In the genomic region with DNA sequence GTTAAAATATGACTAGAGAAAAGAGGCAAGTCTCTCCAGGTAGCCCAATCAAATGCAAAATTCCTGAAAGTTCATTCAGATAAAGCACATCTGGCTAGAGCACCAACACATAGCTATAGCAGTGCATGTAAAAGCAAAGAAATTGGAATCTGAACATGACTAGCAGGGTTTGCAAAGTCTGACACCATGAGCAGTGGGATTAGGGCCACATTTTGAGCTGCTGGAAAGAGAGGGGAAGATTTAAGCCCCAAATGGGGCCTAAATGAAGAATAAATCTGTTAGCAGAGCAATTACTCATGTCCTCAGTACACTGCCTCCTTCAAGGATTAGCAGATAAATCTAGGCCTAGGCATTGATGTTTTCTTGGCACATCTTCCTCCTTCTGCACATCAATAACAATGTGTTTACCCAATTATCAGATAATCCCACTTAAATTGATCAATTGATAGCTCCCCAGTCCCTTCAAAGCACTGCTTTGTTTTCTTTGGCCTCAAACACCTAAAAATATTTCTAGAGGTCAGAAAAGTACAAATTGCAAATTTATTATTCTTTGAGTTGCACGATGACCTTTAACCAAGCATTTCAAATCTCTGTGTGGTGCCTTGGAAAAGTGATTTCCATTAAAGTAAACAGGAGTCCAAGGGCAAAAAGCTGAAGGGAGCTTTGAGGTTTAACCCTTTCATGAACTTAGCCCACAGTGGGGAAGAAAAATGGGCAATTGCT, we compare ENCODE assay signal across 19 cellular contexts.
DNase-seq lines count a peak whose midpoint lies in the region; ATAC-seq and TF ChIP-seq lines count a peak whose summit lies in the region.
"Had no signal": no experiment of that assay in that cellular context is flagged by ENCODE, and none has a peak within 500 bp of the region (broad histone marks: within the 10 kb centered on the region; RNA-seq: fewer than 3 reads in every experiment).

No MANE protein-coding gene starts in this region.

- 0 to 30% methylated on average over 1 of the region's 1 CpG for WGBS in endodermal cell (ENCODE audit: insufficient coverage in 1 of 2, insufficient read length in 1 of 2), 2 experiments

- no peak for TF ChIP-seq CTCF in endodermal cell (conservative IDR thresholded peaks at IDR 0.05)

- DNase-seq in H7 (peak; percentile 2), NCI-H69 (lab: John Stamatoyannopoulos, UW) (peak; percentile 51), endodermal cell (peak; percentile 48), retina (peak; percentile 3), NCI-H1105 (lab: John Stamatoyannopoulos, UW) (no peak)
- DNase-seq: ACHN, AML-193, Caco-2, H9, NCI-H1048, NCI-H146, NCI-H2081, NCI-H526, SJCRH30 had no signal

- H3K4me1 Mint-ChIP-seq in endodermal cell, result peaks cover 10% of the 10 kb centered on the region
- H3K4me1 Mint-ChIP-seq: CD14-positive monocyte had no signal

- H3K27ac ChIP-seq in endodermal cell (ENCODE audit: low read depth, low read length), result no peak overlapping the region
- H3K27ac ChIP-seq: KMS-11, SJCRH30 had no signal

- H3K9me3 Mint-ChIP-seq in endodermal cell, result no peaks in the 10 kb centered on the region
- H3K9me3 Mint-ChIP-seq: H9 had no signal

- H3K27me3 ChIP-seq in H7 (ENCODE audit: control insufficient read depth, insufficient read depth, low read length) (no peaks in the 10 kb centered on the region), endodermal cell (ENCODE audit: control insufficient read depth, insufficient read depth, low read length, poor library complexity, severe bottlenecking) (peaks cover 90% of the 10 kb centered on the region)
- H3K27me3 ChIP-seq: SJCRH30 had no signal

- H3K36me3 ChIP-seq in H7 (replicated peaks; ENCODE audit: control insufficient read depth, insufficient read depth, low read length) (no peaks in the 10 kb centered on the region), endodermal cell (ENCODE audit: control insufficient read depth, insufficient read depth, low read length) (no peaks in the 10 kb centered on the region)
- H3K36me3 ChIP-seq: SJCRH30 had no signal

- H3K4me3 ChIP-seq in H7 (ENCODE audit: insufficient read depth, low read depth, low read length), result no peak overlapping the region
- H3K4me3 ChIP-seq in endodermal cell (ENCODE audit: low read length), result no peak overlapping the region
- H3K4me3 ChIP-seq: SJCRH30 had no signal

- peaks cover 80% of the 10 kb centered on the region for H3K27me3 Mint-ChIP-seq in endodermal cell (ENCODE audit: insufficient read depth)

- no peak overlapping the region for H3K9ac ChIP-seq in endodermal cell (ENCODE audit: extremely low read depth, low read length, poor library complexity, severe bottlenecking)
- H3K9ac ChIP-seq: KMS-11 had no signal

- H3K4me1 ChIP-seq in endodermal cell (ENCODE audit: control insufficient read depth, insufficient read depth, low read length), result no peaks in the 10 kb centered on the region
- H3K4me1 ChIP-seq: Caco-2, SJCRH30 had no signal

- H3K36me3 Mint-ChIP-seq in endodermal cell (ENCODE audit: low read depth), result no peaks in the 10 kb centered on the region
- H3K36me3 Mint-ChIP-seq: CD14-positive monocyte had no signal

- H3K27ac Mint-ChIP-seq in endodermal cell, result no peak overlapping the region
- H3K27ac Mint-ChIP-seq: CD14-positive monocyte had no signal

- H3K9me3 ChIP-seq in endodermal cell (ENCODE audit: control insufficient read depth, low read length), result peaks cover 7% of the 10 kb centered on the region
- H3K9me3 ChIP-seq: Caco-2, SJCRH30 had no signal

- no peak overlapping the region for H3K4me3 Mint-ChIP-seq in endodermal cell
- H3K4me3 Mint-ChIP-seq: CD14-positive monocyte, H9 had no signal

- ATAC-seq in HG03469 (IDR thresholded peaks at IDR 0.05; ENCODE audit: unreplicated experiment) (no peak), HG03520 (IDR thresholded peaks at IDR 0.05; ENCODE audit: unreplicated experiment) (no peak), SK-N-SH treated with all-trans-retinoic acid at 6 μM for 48 hours (no peak)

TF ChIP-seq in SK-N-SH treated with all-trans-retinoic acid at 6 μM for 48 hours, 23 proteins besides CTCF, POLR2A, EP300 and RAD21:
- TF ChIP-seq TCF4 (CRISPR knock-in tag; IDR thresholded peaks at IDR 0.05; ENCODE audit: borderline replicate concordance) (no peak), CSDC2 (CRISPR knock-in tag; IDR thresholded peaks at IDR 0.05) (no peak)
- TF ChIP-seq, protein P1, sequence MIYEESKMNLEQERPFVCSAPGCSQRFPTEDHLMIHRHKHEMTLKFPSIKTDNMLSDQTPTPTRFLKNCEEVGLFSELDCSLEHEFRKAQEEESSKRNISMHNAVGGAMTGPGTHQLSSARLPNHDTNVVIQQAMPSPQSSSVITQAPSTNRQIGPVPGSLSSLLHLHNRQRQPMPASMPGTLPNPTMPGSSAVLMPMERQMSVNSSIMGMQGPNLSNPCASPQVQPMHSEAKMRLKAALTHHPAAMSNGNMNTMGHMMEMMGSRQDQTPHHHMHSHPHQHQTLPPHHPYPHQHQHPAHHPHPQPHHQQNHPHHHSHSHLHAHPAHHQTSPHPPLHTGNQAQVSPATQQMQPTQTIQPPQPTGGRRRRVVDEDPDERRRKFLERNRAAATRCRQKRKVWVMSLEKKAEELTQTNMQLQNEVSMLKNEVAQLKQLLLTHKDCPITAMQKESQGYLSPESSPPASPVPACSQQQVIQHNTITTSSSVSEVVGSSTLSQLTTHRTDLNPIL (CRISPR knock-in tag; IDR thresholded peaks at IDR 0.05; ENCODE audit: low read depth), result no peak
- TF ChIP-seq, protein P2, sequence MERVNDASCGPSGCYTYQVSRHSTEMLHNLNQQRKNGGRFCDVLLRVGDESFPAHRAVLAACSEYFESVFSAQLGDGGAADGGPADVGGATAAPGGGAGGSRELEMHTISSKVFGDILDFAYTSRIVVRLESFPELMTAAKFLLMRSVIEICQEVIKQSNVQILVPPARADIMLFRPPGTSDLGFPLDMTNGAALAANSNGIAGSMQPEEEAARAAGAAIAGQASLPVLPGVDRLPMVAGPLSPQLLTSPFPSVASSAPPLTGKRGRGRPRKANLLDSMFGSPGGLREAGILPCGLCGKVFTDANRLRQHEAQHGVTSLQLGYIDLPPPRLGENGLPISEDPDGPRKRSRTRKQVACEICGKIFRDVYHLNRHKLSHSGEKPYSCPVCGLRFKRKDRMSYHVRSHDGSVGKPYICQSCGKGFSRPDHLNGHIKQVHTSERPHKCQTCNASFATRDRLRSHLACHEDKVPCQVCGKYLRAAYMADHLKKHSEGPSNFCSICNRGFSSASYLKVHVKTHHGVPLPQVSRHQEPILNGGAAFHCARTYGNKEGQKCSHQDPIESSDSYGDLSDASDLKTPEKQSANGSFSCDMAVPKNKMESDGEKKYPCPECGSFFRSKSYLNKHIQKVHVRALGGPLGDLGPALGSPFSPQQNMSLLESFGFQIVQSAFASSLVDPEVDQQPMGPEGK (CRISPR knock-in tag; IDR thresholded peaks at IDR 0.05; ENCODE audit: borderline replicate concordance), result no peak
